ENCODE assay signal across 1 cellular context in the genomic region with DNA sequence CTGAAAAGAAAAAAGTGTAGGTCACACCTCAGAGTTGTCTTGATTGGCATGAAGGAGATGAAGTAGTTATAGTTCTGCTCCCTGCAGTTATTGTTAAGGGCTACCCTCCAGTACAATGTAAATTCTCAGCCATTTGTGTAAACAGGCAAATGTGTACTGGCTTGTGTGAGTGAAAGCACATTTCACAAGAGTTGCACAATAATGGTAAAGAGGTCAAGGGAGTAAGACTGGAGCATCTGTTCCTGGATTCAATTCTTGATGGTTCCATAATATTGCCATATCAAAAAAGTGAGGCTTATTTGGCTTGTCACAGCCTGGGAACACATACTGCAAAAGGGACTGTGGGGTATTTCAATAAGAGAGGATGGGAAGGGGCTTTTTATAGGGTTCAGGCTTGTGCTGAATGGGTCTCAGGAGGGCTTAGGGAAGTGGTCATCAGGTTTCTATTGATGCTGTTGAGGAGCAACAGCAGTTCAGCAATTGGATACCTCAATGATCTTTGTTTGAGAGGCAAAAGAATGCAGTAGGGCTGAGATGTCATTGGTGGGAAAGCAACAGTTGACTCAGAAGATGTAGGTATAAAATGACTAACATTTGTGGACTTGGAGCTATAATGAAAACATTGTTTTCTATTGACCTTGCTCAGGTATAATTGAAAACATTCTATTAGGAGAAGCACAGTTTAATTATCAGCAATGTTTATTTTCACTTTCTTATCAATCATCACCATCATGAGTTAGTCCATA.
TF ChIP-seq lines count a peak whose summit lies in the region.

No MANE protein-coding gene starts in this region.

TF ChIP-seq in HepG2, 621 proteins besides CTCF, POLR2A, EP300 and RAD21 (continued from another document and continues in another):
- TF ChIP-seq, protein P1, sequence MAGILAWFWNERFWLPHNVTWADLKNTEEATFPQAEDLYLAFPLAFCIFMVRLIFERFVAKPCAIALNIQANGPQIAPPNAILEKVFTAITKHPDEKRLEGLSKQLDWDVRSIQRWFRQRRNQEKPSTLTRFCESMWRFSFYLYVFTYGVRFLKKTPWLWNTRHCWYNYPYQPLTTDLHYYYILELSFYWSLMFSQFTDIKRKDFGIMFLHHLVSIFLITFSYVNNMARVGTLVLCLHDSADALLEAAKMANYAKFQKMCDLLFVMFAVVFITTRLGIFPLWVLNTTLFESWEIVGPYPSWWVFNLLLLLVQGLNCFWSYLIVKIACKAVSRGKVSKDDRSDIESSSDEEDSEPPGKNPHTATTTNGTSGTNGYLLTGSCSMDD (CRISPR knock-in tag; IDR thresholded peaks at IDR 0.05): no peak
- TF ChIP-seq, protein P2, sequence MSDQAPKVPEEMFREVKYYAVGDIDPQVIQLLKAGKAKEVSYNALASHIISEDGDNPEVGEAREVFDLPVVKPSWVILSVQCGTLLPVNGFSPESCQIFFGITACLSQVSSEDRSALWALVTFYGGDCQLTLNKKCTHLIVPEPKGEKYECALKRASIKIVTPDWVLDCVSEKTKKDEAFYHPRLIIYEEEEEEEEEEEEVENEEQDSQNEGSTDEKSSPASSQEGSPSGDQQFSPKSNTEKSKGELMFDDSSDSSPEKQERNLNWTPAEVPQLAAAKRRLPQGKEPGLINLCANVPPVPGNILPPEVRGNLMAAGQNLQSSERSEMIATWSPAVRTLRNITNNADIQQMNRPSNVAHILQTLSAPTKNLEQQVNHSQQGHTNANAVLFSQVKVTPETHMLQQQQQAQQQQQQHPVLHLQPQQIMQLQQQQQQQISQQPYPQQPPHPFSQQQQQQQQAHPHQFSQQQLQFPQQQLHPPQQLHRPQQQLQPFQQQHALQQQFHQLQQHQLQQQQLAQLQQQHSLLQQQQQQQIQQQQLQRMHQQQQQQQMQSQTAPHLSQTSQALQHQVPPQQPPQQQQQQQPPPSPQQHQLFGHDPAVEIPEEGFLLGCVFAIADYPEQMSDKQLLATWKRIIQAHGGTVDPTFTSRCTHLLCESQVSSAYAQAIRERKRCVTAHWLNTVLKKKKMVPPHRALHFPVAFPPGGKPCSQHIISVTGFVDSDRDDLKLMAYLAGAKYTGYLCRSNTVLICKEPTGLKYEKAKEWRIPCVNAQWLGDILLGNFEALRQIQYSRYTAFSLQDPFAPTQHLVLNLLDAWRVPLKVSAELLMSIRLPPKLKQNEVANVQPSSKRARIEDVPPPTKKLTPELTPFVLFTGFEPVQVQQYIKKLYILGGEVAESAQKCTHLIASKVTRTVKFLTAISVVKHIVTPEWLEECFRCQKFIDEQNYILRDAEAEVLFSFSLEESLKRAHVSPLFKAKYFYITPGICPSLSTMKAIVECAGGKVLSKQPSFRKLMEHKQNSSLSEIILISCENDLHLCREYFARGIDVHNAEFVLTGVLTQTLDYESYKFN (CRISPR knock-in tag; conservative IDR thresholded peaks at IDR 0.05): peak; percentile 78
- TF ChIP-seq ARNT2 (CRISPR knock-in tag; IDR thresholded peaks at IDR 0.05; ENCODE audit: low read depth): no peak
- TF ChIP-seq ZNF138 (CRISPR knock-in tag; IDR thresholded peaks at IDR 0.05; ENCODE audit: low read depth): no peak
- no peak for TF ChIP-seq MAFK (conservative IDR thresholded peaks at IDR 0.05 in 1 of 2, IDR thresholded peaks at IDR 0.05 in 1 of 2; ENCODE audit: low read length in 2 of 2)
- no peak for TF ChIP-seq HOXA9 (CRISPR knock-in tag; IDR thresholded peaks at IDR 0.05; ENCODE audit: borderline replicate concordance)
- TF ChIP-seq, protein P3, sequence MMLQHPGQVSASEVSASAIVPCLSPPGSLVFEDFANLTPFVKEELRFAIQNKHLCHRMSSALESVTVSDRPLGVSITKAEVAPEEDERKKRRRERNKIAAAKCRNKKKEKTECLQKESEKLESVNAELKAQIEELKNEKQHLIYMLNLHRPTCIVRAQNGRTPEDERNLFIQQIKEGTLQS (CRISPR knock-in tag; IDR thresholded peaks at IDR 0.05): no peak
- no peak for TF ChIP-seq KDM5A (IDR thresholded peaks at IDR 0.05; ENCODE audit: borderline replicate concordance, low read length)
- TF ChIP-seq POLR2AphosphoS2 (IDR thresholded peaks at IDR 0.05; ENCODE audit: low read depth, low read length): no peak
- TF ChIP-seq KLF9 (CRISPR knock-in tag; IDR thresholded peaks at IDR 0.05; ENCODE audit: low read depth): no peak
- TF ChIP-seq, protein P4, sequence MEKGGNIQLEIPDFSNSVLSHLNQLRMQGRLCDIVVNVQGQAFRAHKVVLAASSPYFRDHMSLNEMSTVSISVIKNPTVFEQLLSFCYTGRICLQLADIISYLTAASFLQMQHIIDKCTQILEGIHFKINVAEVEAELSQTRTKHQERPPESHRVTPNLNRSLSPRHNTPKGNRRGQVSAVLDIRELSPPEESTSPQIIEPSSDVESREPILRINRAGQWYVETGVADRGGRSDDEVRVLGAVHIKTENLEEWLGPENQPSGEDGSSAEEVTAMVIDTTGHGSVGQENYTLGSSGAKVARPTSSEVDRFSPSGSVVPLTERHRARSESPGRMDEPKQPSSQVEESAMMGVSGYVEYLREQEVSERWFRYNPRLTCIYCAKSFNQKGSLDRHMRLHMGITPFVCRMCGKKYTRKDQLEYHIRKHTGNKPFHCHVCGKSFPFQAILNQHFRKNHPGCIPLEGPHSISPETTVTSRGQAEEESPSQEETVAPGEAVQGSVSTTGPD (CRISPR knock-in tag; IDR thresholded peaks at IDR 0.05): no peak
- TF ChIP-seq ZNF614 (CRISPR knock-in tag; IDR thresholded peaks at IDR 0.05; ENCODE audit: borderline replicate concordance): 0 out of 2 replicates have a peak, but pooled peaks have one; percentile 70
- TF ChIP-seq, protein P5, sequence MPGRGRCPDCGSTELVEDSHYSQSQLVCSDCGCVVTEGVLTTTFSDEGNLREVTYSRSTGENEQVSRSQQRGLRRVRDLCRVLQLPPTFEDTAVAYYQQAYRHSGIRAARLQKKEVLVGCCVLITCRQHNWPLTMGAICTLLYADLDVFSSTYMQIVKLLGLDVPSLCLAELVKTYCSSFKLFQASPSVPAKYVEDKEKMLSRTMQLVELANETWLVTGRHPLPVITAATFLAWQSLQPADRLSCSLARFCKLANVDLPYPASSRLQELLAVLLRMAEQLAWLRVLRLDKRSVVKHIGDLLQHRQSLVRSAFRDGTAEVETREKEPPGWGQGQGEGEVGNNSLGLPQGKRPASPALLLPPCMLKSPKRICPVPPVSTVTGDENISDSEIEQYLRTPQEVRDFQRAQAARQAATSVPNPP (CRISPR knock-in tag; IDR thresholded peaks at IDR 0.05): peak; percentile 73; the same call in 1 of the 2 replicates
- TF ChIP-seq PHB2 (IDR thresholded peaks at IDR 0.05; ENCODE audit: partially characterized antibody): no peak
- TF ChIP-seq FOXJ3 (CRISPR knock-in tag; IDR thresholded peaks at IDR 0.05; ENCODE audit: borderline replicate concordance): peak; percentile 88
- TF ChIP-seq ZFP90 (CRISPR knock-in tag; IDR thresholded peaks at IDR 0.05; ENCODE audit: borderline replicate concordance): no peak
- TF ChIP-seq NR2F6 (IDR thresholded peaks at IDR 0.05): peak; percentile 97
- peak; percentile 98 for TF ChIP-seq NR2F6 (CRISPR knock-in tag; IDR thresholded peaks at IDR 0.05)
- no peak for TF ChIP-seq ZNF17 (CRISPR knock-in tag; IDR thresholded peaks at IDR 0.05)
- no peak for TF ChIP-seq NPAS2 (CRISPR knock-in tag; IDR thresholded peaks at IDR 0.05; ENCODE audit: borderline replicate concordance)
- TF ChIP-seq HMG20A (CRISPR knock-in tag; IDR thresholded peaks at IDR 0.05; ENCODE audit: borderline replicate concordance): peak; percentile 95
- TF ChIP-seq, protein P6, sequence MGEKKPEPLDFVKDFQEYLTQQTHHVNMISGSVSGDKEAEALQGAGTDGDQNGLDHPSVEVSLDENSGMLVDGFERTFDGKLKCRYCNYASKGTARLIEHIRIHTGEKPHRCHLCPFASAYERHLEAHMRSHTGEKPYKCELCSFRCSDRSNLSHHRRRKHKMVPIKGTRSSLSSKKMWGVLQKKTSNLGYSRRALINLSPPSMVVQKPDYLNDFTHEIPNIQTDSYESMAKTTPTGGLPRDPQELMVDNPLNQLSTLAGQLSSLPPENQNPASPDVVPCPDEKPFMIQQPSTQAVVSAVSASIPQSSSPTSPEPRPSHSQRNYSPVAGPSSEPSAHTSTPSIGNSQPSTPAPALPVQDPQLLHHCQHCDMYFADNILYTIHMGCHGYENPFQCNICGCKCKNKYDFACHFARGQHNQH (CRISPR knock-in tag; IDR thresholded peaks at IDR 0.05): 0 out of 2 replicates have a peak, but pooled peaks have one; percentile 42
- TF ChIP-seq, protein P7, sequence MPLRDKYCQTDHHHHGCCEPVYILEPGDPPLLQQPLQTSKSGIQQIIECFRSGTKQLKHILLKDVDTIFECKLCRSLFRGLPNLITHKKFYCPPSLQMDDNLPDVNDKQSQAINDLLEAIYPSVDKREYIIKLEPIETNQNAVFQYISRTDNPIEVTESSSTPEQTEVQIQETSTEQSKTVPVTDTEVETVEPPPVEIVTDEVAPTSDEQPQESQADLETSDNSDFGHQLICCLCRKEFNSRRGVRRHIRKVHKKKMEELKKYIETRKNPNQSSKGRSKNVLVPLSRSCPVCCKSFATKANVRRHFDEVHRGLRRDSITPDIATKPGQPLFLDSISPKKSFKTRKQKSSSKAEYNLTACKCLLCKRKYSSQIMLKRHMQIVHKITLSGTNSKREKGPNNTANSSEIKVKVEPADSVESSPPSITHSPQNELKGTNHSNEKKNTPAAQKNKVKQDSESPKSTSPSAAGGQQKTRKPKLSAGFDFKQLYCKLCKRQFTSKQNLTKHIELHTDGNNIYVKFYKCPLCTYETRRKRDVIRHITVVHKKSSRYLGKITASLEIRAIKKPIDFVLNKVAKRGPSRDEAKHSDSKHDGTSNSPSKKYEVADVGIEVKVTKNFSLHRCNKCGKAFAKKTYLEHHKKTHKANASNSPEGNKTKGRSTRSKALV (CRISPR knock-in tag; IDR thresholded peaks at IDR 0.05): no peak
- TF ChIP-seq SRSF1 (optimal IDR thresholded peaks at IDR 0.05; ENCODE audit: low read depth, low read length): no peak
- no peak for TF ChIP-seq PLRG1 (conservative IDR thresholded peaks at IDR 0.05)
- TF ChIP-seq HDAC6 (IDR thresholded peaks at IDR 0.05; ENCODE audit: low read depth, low read length): no peak
- TF ChIP-seq, protein P8, sequence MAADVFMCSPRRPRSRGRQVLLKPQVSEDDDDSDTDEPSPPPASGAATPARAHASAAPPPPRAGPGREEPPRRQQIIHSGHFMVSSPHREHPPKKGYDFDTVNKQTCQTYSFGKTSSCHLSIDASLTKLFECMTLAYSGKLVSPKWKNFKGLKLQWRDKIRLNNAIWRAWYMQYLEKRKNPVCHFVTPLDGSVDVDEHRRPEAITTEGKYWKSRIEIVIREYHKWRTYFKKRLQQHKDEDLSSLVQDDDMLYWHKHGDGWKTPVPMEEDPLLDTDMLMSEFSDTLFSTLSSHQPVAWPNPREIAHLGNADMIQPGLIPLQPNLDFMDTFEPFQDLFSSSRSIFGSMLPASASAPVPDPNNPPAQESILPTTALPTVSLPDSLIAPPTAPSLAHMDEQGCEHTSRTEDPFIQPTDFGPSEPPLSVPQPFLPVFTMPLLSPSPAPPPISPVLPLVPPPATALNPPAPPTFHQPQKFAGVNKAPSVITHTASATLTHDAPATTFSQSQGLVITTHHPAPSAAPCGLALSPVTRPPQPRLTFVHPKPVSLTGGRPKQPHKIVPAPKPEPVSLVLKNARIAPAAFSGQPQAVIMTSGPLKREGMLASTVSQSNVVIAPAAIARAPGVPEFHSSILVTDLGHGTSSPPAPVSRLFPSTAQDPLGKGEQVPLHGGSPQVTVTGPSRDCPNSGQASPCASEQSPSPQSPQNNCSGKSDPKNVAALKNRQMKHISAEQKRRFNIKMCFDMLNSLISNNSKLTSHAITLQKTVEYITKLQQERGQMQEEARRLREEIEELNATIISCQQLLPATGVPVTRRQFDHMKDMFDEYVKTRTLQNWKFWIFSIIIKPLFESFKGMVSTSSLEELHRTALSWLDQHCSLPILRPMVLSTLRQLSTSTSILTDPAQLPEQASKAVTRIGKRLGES (CRISPR knock-in tag; IDR thresholded peaks at IDR 0.05; ENCODE audit: borderline replicate concordance): no peak
- TF ChIP-seq, protein P9, sequence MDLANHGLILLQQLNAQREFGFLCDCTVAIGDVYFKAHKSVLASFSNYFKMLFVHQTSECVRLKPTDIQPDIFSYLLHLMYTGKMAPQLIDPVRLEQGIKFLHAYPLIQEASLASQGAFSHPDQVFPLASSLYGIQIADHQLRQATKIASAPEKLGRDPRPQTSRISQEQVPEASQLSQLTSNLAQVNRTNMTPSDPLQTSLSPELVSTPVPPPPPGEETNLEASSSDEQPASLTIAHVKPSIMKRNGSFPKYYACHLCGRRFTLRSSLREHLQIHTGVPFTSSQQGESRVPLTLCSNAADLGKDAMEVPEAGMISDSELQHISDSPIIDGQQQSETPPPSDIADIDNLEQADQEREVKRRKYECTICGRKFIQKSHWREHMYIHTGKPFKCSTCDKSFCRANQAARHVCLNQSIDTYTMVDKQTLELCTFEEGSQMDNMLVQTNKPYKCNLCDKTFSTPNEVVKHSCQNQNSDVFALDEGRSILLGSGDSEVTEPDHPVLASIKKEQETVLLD (CRISPR knock-in tag; IDR thresholded peaks at IDR 0.05; ENCODE audit: low read depth): no peak
- peak; percentile 88 for TF ChIP-seq ZNF33B (CRISPR knock-in tag; IDR thresholded peaks at IDR 0.05)
- TF ChIP-seq ZNF644 (CRISPR knock-in tag; IDR thresholded peaks at IDR 0.05; ENCODE audit: low read depth): peak; percentile 97
- TF ChIP-seq KDM2A (CRISPR knock-in tag; IDR thresholded peaks at IDR 0.05; ENCODE audit: borderline replicate concordance, low read depth): no peak
- TF ChIP-seq, protein P10, sequence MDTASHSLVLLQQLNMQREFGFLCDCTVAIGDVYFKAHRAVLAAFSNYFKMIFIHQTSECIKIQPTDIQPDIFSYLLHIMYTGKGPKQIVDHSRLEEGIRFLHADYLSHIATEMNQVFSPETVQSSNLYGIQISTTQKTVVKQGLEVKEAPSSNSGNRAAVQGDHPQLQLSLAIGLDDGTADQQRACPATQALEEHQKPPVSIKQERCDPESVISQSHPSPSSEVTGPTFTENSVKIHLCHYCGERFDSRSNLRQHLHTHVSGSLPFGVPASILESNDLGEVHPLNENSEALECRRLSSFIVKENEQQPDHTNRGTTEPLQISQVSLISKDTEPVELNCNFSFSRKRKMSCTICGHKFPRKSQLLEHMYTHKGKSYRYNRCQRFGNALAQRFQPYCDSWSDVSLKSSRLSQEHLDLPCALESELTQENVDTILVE (CRISPR knock-in tag; IDR thresholded peaks at IDR 0.05): peak; percentile 59; the same call in 1 of the 2 replicates
- no peak for TF ChIP-seq AHR (CRISPR knock-in tag; IDR thresholded peaks at IDR 0.05)
